ENCODE assay signal across 8 cellular contexts in genomic region chr19:35030257-35031071, GRCh38. TPM values are rescaled to one million over a fixed set of nuclear protein-coding genes. Genes with fewer than 3 reads are reported as not detected.
DNase-seq lines count a peak whose midpoint lies in the region; ATAC-seq and TF ChIP-seq lines count a peak whose summit lies in the region.

Gene SCN1B, plus strand, starts transcription at chr19:35030470. Its CDS starts 351 bp downstream, at chr19:35030821.

- ATAC-seq in Right ventricle myocardium inferior = peak; percentile 73

- H3K27me3 Mint-ChIP-seq in activated naive CD4-positive, alpha-beta T cell treated with anti-CD3 and anti-CD28 coated beads, Interleukin-2, amount 50 U/mL, for 24 hours = peaks cover 13% of the 10 kb centered on the region

- H3K4me2 ChIP-seq in parathyroid adenoma (ENCODE audit: low read length) = peak within 1 kb of the TSS; percentile 63

- H3K27me3 ChIP-seq in SJCRH30 (no peaks in the 10 kb centered on the region), parathyroid adenoma (ENCODE audit: control insufficient read depth, insufficient read depth, low read length) (no peaks in the 10 kb centered on the region), tibial nerve (no peaks in the 10 kb centered on the region)

- TF ChIP-seq CTCF in parathyroid adenoma (IDR thresholded peaks at IDR 0.05) = no peak
- TF ChIP-seq CTCF in tibial nerve (IDR thresholded peaks at IDR 0.05) = peak in 2 of 5 experiments; percentile 16 to 18

- TF ChIP-seq POLR2A in tibial nerve (IDR thresholded peaks at IDR 0.05) = peak; percentile 11 to 24

- H2AFZ ChIP-seq in parathyroid adenoma = peak within 1 kb of the TSS; percentile 75

- 0 to 1% methylated on average over 8 to 52 of the region's 118 CpGs for WGBS in tibial nerve, 2 donors

- intact Hi-C loops in Right ventricle myocardium inferior (cut with DNase I) = no loop called here

- no peaks in the 10 kb centered on the region for H3K9me3 ChIP-seq in SJCRH30 (replicated peaks)
- no peaks in the 10 kb centered on the region for H3K9me3 ChIP-seq in parathyroid adenoma (ENCODE audit: control insufficient read depth, low read length)
- H3K9me3 ChIP-seq in tibial nerve = no peaks in the 10 kb centered on the region

- H3K27ac Mint-ChIP-seq in activated naive CD4-positive, alpha-beta T cell treated with anti-CD3 and anti-CD28 coated beads, Interleukin-2, amount 50 U/mL, for 24 hours = no peak within 1 kb of the TSS

- H3K4me3 ChIP-seq in SJCRH30 (peak within 1 kb of the TSS; percentile 58), parathyroid adenoma (ENCODE audit: low read depth, low read length) (peak within 1 kb of the TSS; percentile 56), tibial nerve (peak within 1 kb of the TSS; percentile 39 to 79 (median 50))

- H3K79me2 ChIP-seq in parathyroid adenoma = peaks cover 13% of the 10 kb centered on the region

- H3K4me3 Mint-ChIP-seq in activated naive CD4-positive, alpha-beta T cell treated with anti-CD3 and anti-CD28 coated beads, Interleukin-2, amount 50 U/mL, for 24 hours = peak within 1 kb of the TSS; percentile 80

- H3K36me3 ChIP-seq in SJCRH30 (peaks cover 12% of the 10 kb centered on the region), parathyroid adenoma (ENCODE audit: control insufficient read depth, insufficient read depth, low read length) (no peaks in the 10 kb centered on the region), tibial nerve (peaks cover 2 to 54% (median 7%) of the 10 kb centered on the region in 3 donors)

- no peak within 1 kb of the TSS for H3K9ac ChIP-seq in parathyroid adenoma

- H3K4me1 Mint-ChIP-seq in activated naive CD4-positive, alpha-beta T cell treated with anti-CD3 and anti-CD28 coated beads, Interleukin-2, amount 50 U/mL, for 24 hours = peaks cover 7% of the 10 kb centered on the region

- no peak within 1 kb of the TSS for H3K27ac ChIP-seq in SJCRH30
- H3K27ac ChIP-seq in parathyroid adenoma = peak within 1 kb of the TSS; percentile 77
- peak within 1 kb of the TSS; percentile 40 to 81 (median 57) for H3K27ac ChIP-seq in tibial nerve

- H3K4me1 ChIP-seq in SJCRH30 (no peaks in the 10 kb centered on the region), parathyroid adenoma (peaks cover 9% of the 10 kb centered on the region), tibial nerve (peaks cover 0 to 25% (median 6%) of the 10 kb centered on the region in 4 donors)

- no peaks in the 10 kb centered on the region for H3K9me3 Mint-ChIP-seq in activated naive CD4-positive, alpha-beta T cell treated with anti-CD3 and anti-CD28 coated beads, Interleukin-2, amount 50 U/mL, for 24 hours

- DNase-seq in NOMO-1 (lab: John Stamatoyannopoulos, UW; ENCODE audit: unreplicated experiment in 2 of 2) (peak; percentile 21 to 35), NOMO-1 treated with dmso at 0.1 percent for 144 hours (lab: John Stamatoyannopoulos, UW; ENCODE audit: unreplicated experiment) (no peak), SJCRH30 (peak; percentile 67 to 73), Right ventricle myocardium inferior (ENCODE audit: missing footprints) (peak; percentile 82), tibial nerve (ENCODE audit: low spot score in 2 of 2) (no peak), NCI-H1092 treated with DMSO at 0.1 percent for 48 hours (lab: John Stamatoyannopoulos, UW) (no peak)

- H3K36me3 Mint-ChIP-seq in activated naive CD4-positive, alpha-beta T cell treated with anti-CD3 and anti-CD28 coated beads, Interleukin-2, amount 50 U/mL, for 24 hours = no peaks in the 10 kb centered on the region

- TF ChIP-seq EP300 in tibial nerve (IDR thresholded peaks at IDR 0.05) = no peak

RNA-seq across cellular contexts. Expression of gene SCN1B, which starts in this region (rescaled TPM):
- 1.2 and 2.3 TPM in 2 replicates for total RNA-seq in SJCRH30 (2014; rRNA removed; shearing (Covaris generic))
- total RNA-seq in Right ventricle myocardium inferior (44.3 TPM), tibial nerve (10 to 100 TPM; 12.8 to 26.7 (median 13.4) TPM)

Comparison
In these comparisons a context has a peak if more than half of its experiments do, and no peak if none do; other contexts are left out.
1. DNase-seq: peak in NOMO-1 (2 of 2), SJCRH30 (2 of 2) and Right ventricle myocardium inferior (single experiment); none in NOMO-1 treated with dmso at 0.1 percent for 144 hours (single experiment), tibial nerve (0 of 2) and NCI-H1092 treated with DMSO at 0.1 percent for 48 hours (single experiment).
2. Peak in every context shown above with its lines, with median percentiles within 50 percentile points of each other: H3K4me3 ChIP-seq.